In the genomic region with DNA sequence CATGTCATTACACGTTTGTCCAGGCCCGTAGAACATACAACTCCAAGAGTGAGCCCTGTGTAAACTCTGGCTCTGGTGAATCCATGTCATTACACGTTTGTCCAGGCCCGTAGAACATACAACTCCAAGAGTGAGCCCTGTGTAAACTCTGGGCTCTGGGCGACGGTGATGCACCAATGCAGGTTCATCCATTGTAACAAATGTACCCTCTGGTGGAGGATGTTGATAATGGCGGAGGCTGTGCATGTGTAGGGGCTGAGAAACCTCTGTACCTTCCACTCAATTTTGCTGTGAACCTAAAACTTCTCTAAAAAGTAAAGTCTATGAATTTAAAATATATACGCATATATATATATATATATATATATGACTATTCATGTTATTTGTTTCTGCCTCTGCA, we compare ENCODE assay signal across 8 cellular contexts. TPM values are rescaled to one million over a fixed set of nuclear protein-coding genes. Genes with fewer than 3 reads are reported as not detected.
DNase-seq lines count a peak whose midpoint lies in the region; TF ChIP-seq lines count a peak whose summit lies in the region.
"Not testable (repeated sequence)": the region's sequence is repeated elsewhere in the genome, so short reads cannot be mapped to it uniquely, and the experiment has no call there.

No MANE protein-coding gene starts in this region.

- H3K4me1 Mint-ChIP-seq in chondrocyte (ENCODE audit: low read depth) (peaks cover 18% of the 10 kb centered on the region), osteocyte (ENCODE audit: unreplicated experiment) (peaks cover 25% of the 10 kb centered on the region)

- not testable (repeated sequence) for H3K9ac ChIP-seq in OCI-LY3 (ENCODE audit: low read length)

- H3K36me3 Mint-ChIP-seq in chondrocyte (ENCODE audit: low read depth); osteocyte (ENCODE audit: unreplicated experiment): not testable (repeated sequence)

- not testable (repeated sequence) for H3K27ac ChIP-seq in HEK293 (ENCODE audit: extremely low read depth, low read depth, low read length); VCaP; right atrium auricular region
- H3K27ac ChIP-seq in OCI-LY3 (ENCODE audit: low read length), result peak overlapping the region; percentile 68; the same call in 1 of the 2 replicates

- TF ChIP-seq CTCF in HEK293 (tag by site-specific recombination; IDR thresholded peaks at IDR 0.05), result not testable (repeated sequence)
- peak; percentile 25; the same call in 1 of the 2 replicates for TF ChIP-seq CTCF in OCI-LY3 (IDR thresholded peaks at IDR 0.05; ENCODE audit: low read depth, low read length)
- peak; percentile 44 for TF ChIP-seq CTCF in VCaP (conservative IDR thresholded peaks at IDR 0.05)
- peak; percentile 69 for TF ChIP-seq CTCF in chondrocyte (IDR thresholded peaks at IDR 0.05)
- peak; percentile 11 to 49 for TF ChIP-seq CTCF in right atrium auricular region (IDR thresholded peaks at IDR 0.05)
- TF ChIP-seq CTCF in osteocyte (IDR thresholded peaks at IDR 0.05), result peak; percentile 48

- not testable (repeated sequence) for H2AFZ ChIP-seq in OCI-LY3 (ENCODE audit: low read depth, low read length)

- H3K4me1 ChIP-seq in HEK293 (ENCODE audit: control insufficient read depth, insufficient read depth, low read length), result not testable (repeated sequence)
- H3K4me1 ChIP-seq in OCI-LY3 (ENCODE audit: low read length), result peaks cover 36% of the 10 kb centered on the region
- H3K4me1 ChIP-seq in right atrium auricular region, result peaks cover 0 to 10% of the 10 kb centered on the region in 2 donors

- not testable (repeated sequence) for H3K9me3 Mint-ChIP-seq in chondrocyte (ENCODE audit: low read depth); osteocyte (ENCODE audit: unreplicated experiment)

- POLR2A ChIA-PET in HEK293 (lab: Yijun Ruan, JAX), result not testable (repeated sequence)

- H3K79me2 ChIP-seq in OCI-LY3 (ENCODE audit: low read length), result not testable (repeated sequence)

- CTCF ChIA-PET in HEK293 (lab: Yijun Ruan, JAX), result interaction anchor here (0.6 to 0.9 kb wide), 7 partner anchors 13 to 569 kb away, joined by 3 to 4 read pairs (median 4); no protein-coding TSS in a partner anchor

- not testable (repeated sequence) for H3K4me3 ChIP-seq in HEK293 (ENCODE audit: low read depth, low read length); OCI-LY3 (ENCODE audit: low read length); right atrium auricular region

- not testable (repeated sequence) for H3K27me3 Mint-ChIP-seq in chondrocyte (ENCODE audit: low read depth); osteocyte (ENCODE audit: unreplicated experiment)

- 0 out of 2 replicates have a peak overlapping the region, but pooled peaks have one; percentile 59 for H3K4me2 ChIP-seq in OCI-LY3 (ENCODE audit: low read length)

- H3K9me3 ChIP-seq in HEK293 (ENCODE audit: control insufficient read depth, insufficient read depth, low read depth, low read length); OCI-LY3 (ENCODE audit: insufficient read depth, low read length); right atrium auricular region: not testable (repeated sequence)

- H3K36me3 ChIP-seq in HEK293 (ENCODE audit: control insufficient read depth in 2 of 2, insufficient read depth in 1 of 2, low read length in 2 of 2); OCI-LY3 (replicated peaks; ENCODE audit: low read depth, low read length); right atrium auricular region: not testable (repeated sequence)

- not testable (repeated sequence) for H3K27ac Mint-ChIP-seq in chondrocyte (ENCODE audit: unreplicated experiment); osteocyte (ENCODE audit: unreplicated experiment)

- not testable (repeated sequence) for H3K27me3 ChIP-seq in OCI-LY3 (ENCODE audit: low read depth, low read length); right atrium auricular region

- DNase-seq in AML-193 (lab: John Stamatoyannopoulos, UW), result peak; percentile 19 to 23
- DNase-seq in NCI-H146 (lab: John Stamatoyannopoulos, UW), result peak; percentile 29
- not testable (repeated sequence) for DNase-seq in chondrocyte (ENCODE audit: low spot score); osteocyte (ENCODE audit: extremely low spot score, unreplicated experiment)
- peak; percentile 54 for DNase-seq in right atrium auricular region (ENCODE audit: low spot score)

- not testable (repeated sequence) for H4K20me1 ChIP-seq in OCI-LY3 (ENCODE audit: insufficient read depth, low read length)

- H3K4me3 Mint-ChIP-seq in chondrocyte (ENCODE audit: unreplicated experiment); osteocyte (ENCODE audit: unreplicated experiment): not testable (repeated sequence)

TF ChIP-seq in HEK293, 187 proteins besides CTCF, POLR2A, EP300 and RAD21:
- TF ChIP-seq ZNF654 (tag by site-specific recombination; IDR thresholded peaks at IDR 0.05; ENCODE audit: low read depth), result peak; percentile 33

RNA-seq across cellular contexts. Expression of a gene that starts 47.1 kb away (rescaled TPM):
- total RNA-seq in chondrocyte, result 56.7 to 72.5 TPM (median 66.4 TPM) in 3 replicates
- 10 to 100 TPM; 15.5 to 24.4 TPM for total RNA-seq in right atrium auricular region
- total RNA-seq in osteocyte, result 49.0 and 49.6 TPM in 2 replicates
